ENCODE assay signal across 26 cellular contexts in the genomic region with DNA sequence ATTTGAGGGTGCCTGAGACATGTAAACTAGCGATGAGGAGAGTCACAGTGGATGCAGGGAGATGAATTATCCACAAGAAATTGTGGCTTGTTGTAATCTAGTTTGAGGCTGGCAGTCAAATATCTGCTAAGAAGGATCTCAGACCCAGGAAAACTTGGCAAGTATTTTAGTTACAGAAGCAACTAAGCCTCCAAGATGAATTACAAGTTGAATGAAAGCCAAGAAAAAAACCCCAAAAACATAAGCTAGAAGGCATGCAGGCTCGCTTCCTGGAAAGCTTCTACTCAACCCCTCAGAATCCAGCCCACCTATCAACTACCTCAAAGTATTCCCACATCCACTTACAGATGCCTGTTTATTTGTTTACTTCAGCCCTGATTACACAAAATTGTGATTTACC.
A peak's percentile ranks its signal among the peaks of the same experiment; 100 is the strongest.
DNase-seq lines count a peak whose midpoint lies in the region; ATAC-seq and TF ChIP-seq lines count a peak whose summit lies in the region.
"Had no signal": no experiment of that assay in that cellular context is flagged by ENCODE, and none has a peak within 500 bp of the region (broad histone marks: within the 10 kb centered on the region; RNA-seq: fewer than 3 reads in every experiment).

No MANE protein-coding gene starts in this region.

- in situ Hi-C loops in astrocyte of the spinal cord (cut with HindIII; ENCODE audit: low sequenced_read_pairs): no loop called here

- H3K4me3 ChIP-seq in astrocyte of the spinal cord (ENCODE audit: low read depth, low read length) (no peak overlapping the region), foreskin fibroblast (ENCODE audit: low read depth in 1 of 2, low read length in 2 of 2) (no peak overlapping the region)
- H3K4me3 ChIP-seq: dorsolateral prefrontal cortex, gastrocnemius medialis, GM12878, lung, Peyer's patch, SJSA1, tibial artery had no signal

- TF ChIP-seq CTCF in astrocyte of the spinal cord (IDR thresholded peaks at IDR 0.05; ENCODE audit: low read depth, low read length): no peak
- no peak for TF ChIP-seq CTCF in foreskin fibroblast (IDR thresholded peaks at IDR 0.05; ENCODE audit: low read depth, low read length)

- no peak for ATAC-seq in GM18505 (IDR thresholded peaks at IDR 0.05; ENCODE audit: unreplicated experiment)
- ATAC-seq: gastrocnemius medialis; GM12878; stimulated activated naive CD8-positive, alpha-beta T cell treated with anti-CD3 and anti-CD28 coated beads, Interleukin-15, Interleukin-2, amounts not matched to agents 100 U/mL and 50 U/mL, for 24 hours had no signal

- TF ChIP-seq POLR2A in GM18505 (IDR thresholded peaks at IDR 0.05; ENCODE audit: borderline replicate concordance, extremely low read depth, insufficient read depth, insufficient read length): no peak

- DNase-seq in M059J (ENCODE audit: low read depth) (peak; percentile 15), astrocyte of the spinal cord (ENCODE audit: low read depth, low spot score) (peak; percentile 63), foreskin fibroblast (peak; percentile 3 to 31), SHP77 (lab: John Stamatoyannopoulos, UW) (no peak), NCI-H82 treated with DMSO at 0.1 percent for 48 hours (lab: John Stamatoyannopoulos, UW; ENCODE audit: unreplicated experiment) (no peak), NCI-H345 treated with DMSO at 0.1 percent for 48 hours (lab: John Stamatoyannopoulos, UW; ENCODE audit: unreplicated experiment) (no peak)
- DNase-seq: activated CD4-positive, alpha-beta memory T cell treated with anti-CD3 and anti-CD28 coated beads for 36 hours; activated CD4-positive, CD25-positive, alpha-beta regulatory T cell; activated gamma-delta T cell; caudate nucleus; DMS79 treated with DMSO at 0.1 percent for 48 hours; dorsolateral prefrontal cortex; gastrocnemius medialis; Karpas-422; kidney; NCI-H1092 treated with DMSO at 0.1 percent for 48 hours; NCI-H2029 treated with DMSO at 0.1 percent for 48 hours; Peyer's patch; stimulated activated CD4-positive, alpha-beta T cell treated with anti-CD3 and anti-CD28 coated beads, Interleukin-12 subunit alpha, Interleukin-12 subunit beta, amount 100 ng/mL, for 4 hours; stimulated activated CD4-positive, alpha-beta T cell treated with anti-CD3 and anti-CD28 coated beads, Interleukin-4, amount 100 ng/mL, for 4 hours; stimulated activated naive CD8-positive, alpha-beta T cell treated with anti-CD3 and anti-CD28 coated beads, Interleukin-15, Interleukin-2, amounts not matched to agents 100 U/mL and 50 U/mL, for 24 hours; tibial artery had no signal

Comparison
In these comparisons a context has a peak if more than half of its experiments do, and no peak if none do; other contexts are left out.
1. DNase-seq: peak in M059J (single experiment), astrocyte of the spinal cord (single experiment) and foreskin fibroblast (2 of 2); none in SHP77 (0 of 2), NCI-H82 treated with DMSO at 0.1 percent for 48 hours (single experiment) and NCI-H345 treated with DMSO at 0.1 percent for 48 hours (single experiment).